ENCODE assay signal across 22 cellular contexts in genomic region chr10:2867788-2868299, GRCh38.
A peak's percentile ranks its signal among the peaks of the same experiment; 100 is the strongest.
DNase-seq lines count a peak whose midpoint lies in the region; ATAC-seq, FAIRE-seq and TF ChIP-seq lines count a peak whose summit lies in the region.
"Had no signal": no experiment of that assay in that cellular context is flagged by ENCODE, and none has a peak within 500 bp of the region (broad histone marks: within the 10 kb centered on the region; RNA-seq: fewer than 3 reads in every experiment).

No MANE protein-coding gene starts in this region.

- H3K9me3 ChIP-seq in A549 (no peaks in the 10 kb centered on the region), DND-41 (ENCODE audit: insufficient read depth, low read length, severe bottlenecking) (no peaks in the 10 kb centered on the region), astrocyte (ENCODE audit: insufficient read depth, low read depth, low read length) (peaks cover 12% of the 10 kb centered on the region), neuronal stem cell (replicated peaks in 1 of 2; ENCODE audit: control insufficient read depth in 2 of 2, insufficient read depth in 1 of 2, low read depth in 1 of 2, low read length in 2 of 2) (peaks cover 0 to 2% of the 10 kb centered on the region in 2 donors)
- H3K9me3 ChIP-seq: Caco-2 had no signal

- H3K4me1 Mint-ChIP-seq in astrocyte (ENCODE audit: low read depth, unreplicated experiment): no peaks in the 10 kb centered on the region

- peak overlapping the region; percentile 11 for H3K27ac Mint-ChIP-seq in astrocyte (ENCODE audit: unreplicated experiment)
- H3K27ac Mint-ChIP-seq: CD4-positive, alpha-beta T cell had no signal

- WGBS in A549 (ENCODE audit: missing lambda C conversion rate): 44% methylated on average over 6 of the region's 8 CpGs
- WGBS in neuronal stem cell (ENCODE audit: extremely low coverage in 2 of 2, insufficient read length in 2 of 2, insufficient replicate concordance in 1 of 2), 2 donors: no CpG with 5 or more reads among the region's 8 CpGs

- POLR2A ChIA-PET in A549 (lab: Yijun Ruan, JAX): no interaction called here

- FAIRE-seq in A549 (lab: Jason Lieb, UNC) (no peak), astrocyte (lab: Jason Lieb, UNC) (no peak)
- FAIRE-seq: A204.1, D721Med, GM12892, GM18507 had no signal

- H2AFZ ChIP-seq in DND-41 (ENCODE audit: low read depth, low read length): no peak overlapping the region
- H2AFZ ChIP-seq in astrocyte (ENCODE audit: low read depth, low read length): no peak overlapping the region
- H2AFZ ChIP-seq in neuronal stem cell (ENCODE audit: low read length): no peak overlapping the region

- no peak overlapping the region for H2BK12ac ChIP-seq in neuronal stem cell (ENCODE audit: low read length)

- ATAC-seq in A549 (no peak), DND-41 (ENCODE audit: insufficient read depth, low read depth) (peak; percentile 54; the same call in 2 of the 3 replicates), HG03025 (IDR thresholded peaks at IDR 0.05; ENCODE audit: low FRiP score, unreplicated experiment) (no peak)
- ATAC-seq: HCT116 had no signal

- no peak overlapping the region for H3K23ac ChIP-seq in neuronal stem cell (ENCODE audit: low read depth, low read length, poor library complexity)

- peaks cover 2% of the 10 kb centered on the region for H3K9me3 Mint-ChIP-seq in astrocyte (ENCODE audit: unreplicated experiment)
- H3K9me3 Mint-ChIP-seq: CD4-positive, alpha-beta T cell had no signal

- H3K79me2 ChIP-seq in DND-41 (ENCODE audit: insufficient read depth, low read length) (no peaks in the 10 kb centered on the region), astrocyte (ENCODE audit: insufficient read depth, low read length) (no peaks in the 10 kb centered on the region)

- no peak overlapping the region for H3K4me3 Mint-ChIP-seq in astrocyte (ENCODE audit: unreplicated experiment)
- H3K4me3 Mint-ChIP-seq: CD4-positive, alpha-beta T cell had no signal

- H3K4ac ChIP-seq in neuronal stem cell (ENCODE audit: low read length): no peak overlapping the region

- H3K9ac ChIP-seq in DND-41 (ENCODE audit: low read depth, low read length) (no peak overlapping the region), astrocyte (ENCODE audit: low read length) (no peak overlapping the region), neuronal stem cell (ENCODE audit: low read depth, low read length, poor library complexity) (no peak overlapping the region)

- no peak for TF ChIP-seq EP300 in A549 (IDR thresholded peaks at IDR 0.05)

- H3K27me3 Mint-ChIP-seq in astrocyte (ENCODE audit: low read depth, unreplicated experiment): peaks cover 22% of the 10 kb centered on the region

- H4K20me1 ChIP-seq in DND-41 (ENCODE audit: insufficient read depth, low read length) (no peaks in the 10 kb centered on the region), astrocyte (ENCODE audit: insufficient read depth, low read length) (no peaks in the 10 kb centered on the region)

- CTCF ChIA-PET in A549 (lab: Yijun Ruan, JAX): no interaction called here

- H3K4me3 ChIP-seq in A549: no peak overlapping the region
- H3K4me3 ChIP-seq in DND-41 (ENCODE audit: low read depth in 1 of 2, low read length in 2 of 2): no peak overlapping the region
- no peak overlapping the region for H3K4me3 ChIP-seq in astrocyte (ENCODE audit: insufficient read depth, low read depth, low read length)
- H3K4me3 ChIP-seq in neuronal stem cell (ENCODE audit: low read length in 2 of 2): no peak overlapping the region

- no peak overlapping the region for H3K14ac ChIP-seq in neuronal stem cell (ENCODE audit: low read length)

- no peak overlapping the region for H3K27ac ChIP-seq in A549
- no peak overlapping the region for H3K27ac ChIP-seq in DND-41 (ENCODE audit: low read length)
- H3K27ac ChIP-seq in astrocyte (ENCODE audit: low read depth, low read length): no peak overlapping the region
- H3K27ac ChIP-seq in neuronal stem cell (replicated peaks; ENCODE audit: low read length): no peak overlapping the region
- H3K27ac ChIP-seq: C4-2B, HL-60 had no signal

- TF ChIP-seq POLR2A in A549 (IDR thresholded peaks at IDR 0.05; ENCODE audit: low read length): no peak

- TF ChIP-seq CTCF in A549 (IDR thresholded peaks at IDR 0.05) (no peak), DND-41 (IDR thresholded peaks at IDR 0.05; ENCODE audit: borderline replicate concordance, extremely low read depth, low read length, poor library complexity, severe bottlenecking) (no peak), astrocyte (IDR thresholded peaks at IDR 0.05; ENCODE audit: insufficient read depth, low read depth, low read length) (no peak)

- H3K4me1 ChIP-seq in A549: no peaks in the 10 kb centered on the region
- H3K4me1 ChIP-seq in DND-41 (ENCODE audit: insufficient read depth, low read length): no peaks in the 10 kb centered on the region
- H3K4me1 ChIP-seq in astrocyte (ENCODE audit: insufficient read depth, low read length): no peaks in the 10 kb centered on the region
- peaks cover 0 to 1% of the 10 kb centered on the region in 2 donors for H3K4me1 ChIP-seq in neuronal stem cell (ENCODE audit: control insufficient read depth in 2 of 2, insufficient read depth in 1 of 2, low read depth in 1 of 2, low read length in 2 of 2)
- H3K4me1 ChIP-seq: Caco-2 had no signal

- no peak overlapping the region for H2AK5ac ChIP-seq in neuronal stem cell (ENCODE audit: low read depth, low read length)

- no peaks in the 10 kb centered on the region for H3K79me1 ChIP-seq in neuronal stem cell (ENCODE audit: low read depth, low read length)

- TF ChIP-seq RAD21 in A549 (conservative IDR thresholded peaks at IDR 0.05 in 1 of 2, IDR thresholded peaks at IDR 0.05 in 1 of 2): no peak

- peak overlapping the region; percentile 25 for H4K91ac ChIP-seq in neuronal stem cell (ENCODE audit: low read depth, low read length, poor library complexity)

- H2BK5ac ChIP-seq in neuronal stem cell (ENCODE audit: low read length): no peak overlapping the region

- H3K36me3 Mint-ChIP-seq in astrocyte (ENCODE audit: low read depth, unreplicated experiment): no peaks in the 10 kb centered on the region

- no peak overlapping the region for H4K8ac ChIP-seq in neuronal stem cell (ENCODE audit: low read depth, low read length)

- H3K4me2 ChIP-seq in A549 (no peak overlapping the region), DND-41 (ENCODE audit: insufficient read depth, low read length) (no peak overlapping the region), astrocyte (ENCODE audit: low read length) (no peak overlapping the region), neuronal stem cell (ENCODE audit: insufficient read depth, low read length, poor library complexity, severe bottlenecking) (no peak overlapping the region)

- H3K27me3 ChIP-seq in DND-41 (ENCODE audit: insufficient read depth, low read length, poor library complexity): no peaks in the 10 kb centered on the region
- H3K27me3 ChIP-seq in astrocyte (ENCODE audit: insufficient read depth, low read length): no peaks in the 10 kb centered on the region
- no peaks in the 10 kb centered on the region for H3K27me3 ChIP-seq in neuronal stem cell (ENCODE audit: control insufficient read depth in 3 of 3, insufficient read depth in 3 of 3, low read depth in 1 of 3, low read length in 3 of 3)

- H3K36me3 ChIP-seq in DND-41 (ENCODE audit: insufficient read depth, low read length): no peaks in the 10 kb centered on the region
- H3K36me3 ChIP-seq in astrocyte (ENCODE audit: insufficient read depth, low read length): no peaks in the 10 kb centered on the region
- H3K36me3 ChIP-seq in neuronal stem cell (replicated peaks in 1 of 2; ENCODE audit: control insufficient read depth in 2 of 2, insufficient read depth in 2 of 2, low read length in 2 of 2): no peaks in the 10 kb centered on the region

- DNase-seq in A549 (ENCODE audit: low read depth in 1 of 2, low spot score in 1 of 2) (no peak), DND-41 (no peak), astrocyte (ENCODE audit: low read depth) (no peak), neuronal stem cell (ENCODE audit: low spot score) (no peak), NCI-H748 (lab: John Stamatoyannopoulos, UW; ENCODE audit: unreplicated experiment) (no peak)
- no peak for DNase-seq in activated effector memory CD4-positive, alpha-beta T cell treated with Interleukin-2 at 50 U/mL for 16 hours
- DNase-seq: AML-193; Caco-2; CD4-positive, alpha-beta T cell; GDM1; GOT3; H7; IMR-90; KBM-7 had no signal

- no peak overlapping the region for H2BK15ac ChIP-seq in neuronal stem cell (ENCODE audit: low read length)

- H2BK120ac ChIP-seq in neuronal stem cell (ENCODE audit: low read depth, low read length): no peak overlapping the region

- H3K18ac ChIP-seq in neuronal stem cell (ENCODE audit: low read length): no peak overlapping the region

TF ChIP-seq in A549, 52 proteins besides CTCF, POLR2A, EP300 and RAD21:
- TF ChIP-seq REST (IDR thresholded peaks at IDR 0.05): peak; percentile 39; the same call in 1 of the 2 replicates
- no peak for TF ChIP-seq BHLHE40 (IDR thresholded peaks at IDR 0.05; ENCODE audit: low read depth, low read length)
- TF ChIP-seq CHD4 (IDR thresholded peaks at IDR 0.05; ENCODE audit: borderline replicate concordance): no peak
- TF ChIP-seq ZSCAN20 (CRISPR knock-in tag; IDR thresholded peaks at IDR 0.05): no peak
TF ChIP-seq in A549: peak in this region for 1.
